Comparison of ENCODE assay signal across 10 cellular contexts in genomic region chr3:106824856-106825255, GRCh38.
DNase-seq lines count a peak whose midpoint lies in the region; ATAC-seq and TF ChIP-seq lines count a peak whose summit lies in the region.
"Had no signal": no experiment of that assay in that cellular context is flagged by ENCODE, and none has a peak within 500 bp of the region (broad histone marks: within the 10 kb centered on the region; RNA-seq: fewer than 3 reads in every experiment).

No MANE protein-coding gene starts in this region.

- H3K79me2 ChIP-seq in Loucy (ENCODE audit: insufficient read depth, low read length), result no peaks in the 10 kb centered on the region

- H3K36me3 ChIP-seq in Loucy (ENCODE audit: insufficient read depth, low read length), result no peaks in the 10 kb centered on the region

- no peak overlapping the region for H3K4me3 Mint-ChIP-seq in CD14-positive monocyte
- H3K4me3 Mint-ChIP-seq: stimulated activated naive CD8-positive, alpha-beta T cell treated with anti-CD3 and anti-CD28 coated beads, Interleukin-15, Interleukin-2, amounts not matched to agents 100 ng/mL and 50 ng/mL, for 24 hours had no signal

- H4K20me1 ChIP-seq in Loucy (ENCODE audit: insufficient read depth, low read length, poor library complexity, severe bottlenecking), result no peaks in the 10 kb centered on the region

- peak overlapping the region; percentile 83 for H3K9ac ChIP-seq in Loucy (ENCODE audit: low read depth, low read length, poor library complexity, severe bottlenecking)

- ATAC-seq in GM18909 (IDR thresholded peaks at IDR 0.05; ENCODE audit: poor library complexity, unreplicated experiment) (peak; percentile 61), HG02588 (IDR thresholded peaks at IDR 0.05; ENCODE audit: unreplicated experiment) (no peak)

- peak overlapping the region; percentile 41; the same call in 1 of the 2 replicates for H2AFZ ChIP-seq in Loucy (ENCODE audit: low read length)

- H3K27me3 ChIP-seq in Loucy (ENCODE audit: insufficient read depth, low read length, poor library complexity, severe bottlenecking), result no peaks in the 10 kb centered on the region

- DNase-seq in erythroblast (lab: John Stamatoyannopoulos, UW), result peak; percentile 1
- DNase-seq in renal cortical epithelial cell (ENCODE audit: low read depth), result peak; percentile 90
- DNase-seq in NCI-H510A treated with DMSO at 0.1 percent for 48 hours (lab: John Stamatoyannopoulos, UW), result no peak
- no peak for DNase-seq in CD14-positive monocyte (ENCODE audit: low spot score)
- DNase-seq in activated CD8-positive, alpha-beta memory T cell treated with anti-CD3 and anti-CD28 coated beads for 24 hours, result no peak
- DNase-seq: NCI-H774 had no signal

- TF ChIP-seq CTCF in Loucy (conservative IDR thresholded peaks at IDR 0.05; ENCODE audit: low read length) (peak; percentile 77), CD14-positive monocyte (IDR thresholded peaks at IDR 0.05) (no peak)

- no peak overlapping the region for H3K27ac Mint-ChIP-seq in CD14-positive monocyte
- H3K27ac Mint-ChIP-seq: stimulated activated naive CD8-positive, alpha-beta T cell treated with anti-CD3 and anti-CD28 coated beads, Interleukin-15, Interleukin-2, amounts not matched to agents 100 ng/mL and 50 ng/mL, for 24 hours had no signal

- peaks cover 18% of the 10 kb centered on the region for H3F3A ChIP-seq in Loucy (ENCODE audit: low read depth)

- no peak for TF ChIP-seq POLR2A in erythroblast (IDR thresholded peaks at IDR 0.05; ENCODE audit: low read length)

- H3K4me3 ChIP-seq in Loucy (ENCODE audit: low read length, poor library complexity, severe bottlenecking), result no peak overlapping the region

- no peaks in the 10 kb centered on the region for H3K36me3 Mint-ChIP-seq in CD14-positive monocyte

- H3K9me2 ChIP-seq in Loucy (replicated peaks; ENCODE audit: low read depth, low read length), result no peaks in the 10 kb centered on the region

- H3K4me1 ChIP-seq in Loucy (ENCODE audit: insufficient read depth, low read length, poor library complexity, severe bottlenecking), result peaks cover 57% of the 10 kb centered on the region

- no peaks in the 10 kb centered on the region for H3K4me1 Mint-ChIP-seq in CD14-positive monocyte

- intact Hi-C loops in CD14-positive monocyte (cut with micrococcal nuclease), result no loop called here

- peak overlapping the region; percentile 80 for H3K4me2 ChIP-seq in Loucy (ENCODE audit: low read depth, low read length, poor library complexity, severe bottlenecking)

- H3K9me3 ChIP-seq in Loucy (ENCODE audit: insufficient read depth, low read depth, low read length), result peaks cover 10% of the 10 kb centered on the region

- H3K9me3 Mint-ChIP-seq in CD14-positive monocyte, result peaks cover 0 to 16% (median 4%) of the 10 kb centered on the region in 7 donors
- H3K9me3 Mint-ChIP-seq: stimulated activated naive CD8-positive, alpha-beta T cell treated with anti-CD3 and anti-CD28 coated beads, Interleukin-15, Interleukin-2, amounts not matched to agents 100 ng/mL and 50 ng/mL, for 24 hours had no signal

- peaks cover 0 to 2% (median 1%) of the 10 kb centered on the region in 3 donors for H3K27me3 Mint-ChIP-seq in CD14-positive monocyte (ENCODE audit: low read depth in 3 of 3)
- H3K27me3 Mint-ChIP-seq: stimulated activated naive CD8-positive, alpha-beta T cell treated with anti-CD3 and anti-CD28 coated beads, Interleukin-15, Interleukin-2, amounts not matched to agents 100 ng/mL and 50 ng/mL, for 24 hours had no signal

Comparison
In these comparisons a context has a peak if more than half of its experiments do, and no peak if none do; other contexts are left out.
1. DNase-seq: peak in erythroblast (2 of 2) and renal cortical epithelial cell (single experiment); none in NCI-H510A treated with DMSO at 0.1 percent for 48 hours (single experiment), CD14-positive monocyte (single experiment) and activated CD8-positive, alpha-beta memory T cell treated with anti-CD3 and anti-CD28 coated beads for 24 hours (single experiment).